ENCODE assay signal across 14 cellular contexts in the genomic region with DNA sequence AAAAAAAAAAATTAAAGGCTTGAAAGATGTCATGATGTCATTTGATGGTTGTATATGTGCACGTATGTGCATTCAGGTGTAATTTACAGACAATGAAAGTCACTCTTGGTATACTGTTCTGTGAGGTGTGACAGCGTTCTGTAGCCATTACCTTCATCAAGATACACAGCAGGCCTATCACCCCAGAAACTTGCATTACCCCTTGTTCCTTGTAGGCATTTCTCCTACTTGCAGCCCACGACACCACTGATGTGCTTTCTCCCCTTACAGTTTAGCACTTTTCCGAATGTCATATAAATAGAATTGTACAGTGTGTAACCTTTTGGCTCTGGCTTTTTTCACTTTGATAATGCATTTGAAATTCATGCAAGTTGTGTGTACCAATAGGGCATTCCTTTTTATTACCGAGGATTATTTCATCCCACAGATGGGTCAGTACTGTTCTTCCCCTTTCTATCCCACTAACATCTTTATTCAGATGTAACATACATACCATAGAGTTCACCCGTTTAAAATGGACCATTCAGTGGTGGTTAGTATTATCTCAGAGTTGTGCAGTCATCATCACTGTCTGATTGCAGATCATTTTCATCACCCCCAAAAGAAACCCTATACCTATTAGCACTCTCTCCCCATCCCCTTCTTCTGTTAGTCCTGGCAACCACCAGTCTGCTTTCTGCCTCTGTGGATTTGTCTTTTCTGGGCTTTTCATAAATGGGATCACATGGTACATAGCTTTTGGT.
"Had no signal": no experiment of that assay in that cellular context is flagged by ENCODE, and none has a peak within 500 bp of the region (broad histone marks: within the 10 kb centered on the region; RNA-seq: fewer than 3 reads in every experiment).

No MANE protein-coding gene starts in this region.

- H3K27me3 ChIP-seq: tibial nerve had no signal

- ATAC-seq: activated CD8-positive, alpha-beta memory T cell treated with anti-CD3 and anti-CD28 coated beads, Interleukin-2, amount 10 ng/mL, durations not matched to agents 7 days and 5 days; activated T-cell treated with anti-CD3 and anti-CD28 coated beads, Interleukin-2, amount 50 U/mL, for 72 hours; esophagus mucosa; left colon; natural killer cell; right cardiac atrium; SK-N-SH treated with all-trans-retinoic acid at 6 μM for 48 hours had no signal

- H3K27ac Mint-ChIP-seq: activated CD8-positive, alpha-beta memory T cell treated with anti-CD3 and anti-CD28 coated beads, Interleukin-2, amount 10 ng/mL, durations not matched to agents 7 days and 5 days; activated T-cell treated with anti-CD3 and anti-CD28 coated beads, Interleukin-2, amount 50 U/mL, for 72 hours; dendritic cell treated with granulocyte-macrophage colony-stimulating factor and Interleukin-4, amounts not matched to agents 40 ng/mL and 50 ng/mL, for 4 days; progenitor cell of endocrine pancreas; T-helper 1 cell treated with Interleukin-12 subunit alpha and Interleukin-12 subunit beta and Interleukin-4 antibody, amounts not matched to agents 30 μg/mL and 1 μg/mL, for 36 hours had no signal

- H3K36me3 ChIP-seq: tibial nerve had no signal

- H3K27me3 Mint-ChIP-seq: activated CD8-positive, alpha-beta memory T cell treated with anti-CD3 and anti-CD28 coated beads, Interleukin-2, amount 10 ng/mL, durations not matched to agents 7 days and 5 days; dendritic cell treated with granulocyte-macrophage colony-stimulating factor and Interleukin-4, amounts not matched to agents 40 ng/mL and 50 ng/mL, for 4 days; progenitor cell of endocrine pancreas had no signal

- H3K4me2 ChIP-seq: smooth muscle cell had no signal

- H3K36me3 Mint-ChIP-seq: natural killer cell had no signal

- H3K4me3 Mint-ChIP-seq: activated CD8-positive, alpha-beta memory T cell treated with anti-CD3 and anti-CD28 coated beads, Interleukin-2, amount 10 ng/mL, durations not matched to agents 7 days and 5 days; activated T-cell treated with anti-CD3 and anti-CD28 coated beads, Interleukin-2, amount 50 U/mL, for 72 hours; dendritic cell treated with granulocyte-macrophage colony-stimulating factor and Interleukin-4, amounts not matched to agents 40 ng/mL and 50 ng/mL, for 4 days; natural killer cell; T-helper 1 cell treated with Interleukin-12 subunit alpha and Interleukin-12 subunit beta and Interleukin-4 antibody, amounts not matched to agents 30 μg/mL and 1 μg/mL, for 36 hours had no signal

- H3K27ac ChIP-seq: tibial nerve had no signal

- H3K9me3 Mint-ChIP-seq: activated T-cell treated with anti-CD3 and anti-CD28 coated beads, Interleukin-2, amount 50 U/mL, for 72 hours; dendritic cell treated with granulocyte-macrophage colony-stimulating factor and Interleukin-4, amounts not matched to agents 40 ng/mL and 50 ng/mL, for 4 days; natural killer cell; T-helper 1 cell treated with Interleukin-12 subunit alpha and Interleukin-12 subunit beta and Interleukin-4 antibody, amounts not matched to agents 30 μg/mL and 1 μg/mL, for 36 hours had no signal

- DNase-seq: activated CD4-positive, alpha-beta T cell treated with anti-CD3 and anti-CD28 coated beads, Interleukin-2, amount 50 U/mL, for 1 hour; activated CD8-positive, alpha-beta memory T cell treated with anti-CD3 and anti-CD28 coated beads, Interleukin-2, amount 10 ng/mL, durations not matched to agents 7 days and 5 days; activated T-cell treated with anti-CD3 and anti-CD28 coated beads, Interleukin-2, amount 50 U/mL, for 72 hours; left colon; natural killer cell; occipital lobe had no signal

- H3K4me3 ChIP-seq: smooth muscle cell, tibial nerve had no signal

- H3K9me3 ChIP-seq: tibial nerve had no signal
